Comparison of ENCODE assay signal across 13 cellular contexts in the genomic region with DNA sequence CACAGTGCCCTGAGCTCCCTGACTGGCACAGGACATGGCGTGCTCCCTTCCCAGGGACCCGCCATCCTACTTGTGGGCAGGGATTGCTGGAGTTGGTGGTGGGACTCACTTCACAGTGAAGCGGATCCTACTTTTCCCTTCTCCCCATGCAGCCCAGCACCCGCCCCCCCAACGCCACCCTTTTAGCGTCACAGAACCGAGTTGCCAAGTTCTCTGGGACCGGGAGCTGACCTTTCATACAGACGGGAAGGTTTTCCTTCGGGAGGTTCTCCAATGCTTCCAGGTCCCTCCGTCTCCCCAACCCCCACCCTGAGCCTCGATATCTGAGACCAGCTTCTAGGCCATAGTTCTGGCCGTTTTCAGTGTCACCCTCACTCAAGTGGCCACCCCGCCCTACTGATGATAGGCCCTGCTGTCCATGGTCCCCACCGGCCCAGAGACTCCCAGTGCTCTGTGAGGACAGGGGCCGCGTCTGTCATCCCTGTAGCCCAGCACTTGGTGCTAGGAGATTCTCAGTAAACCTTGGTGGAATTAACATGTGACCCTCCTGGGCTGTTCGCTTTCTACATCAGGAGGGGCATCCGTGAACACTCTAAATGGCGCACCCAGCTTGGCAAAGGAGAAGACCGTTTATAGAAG. TPM values are rescaled to one million over a fixed set of nuclear protein-coding genes. Genes with fewer than 3 reads are reported as not detected.
DNase-seq lines count a peak whose midpoint lies in the region; ATAC-seq and TF ChIP-seq lines count a peak whose summit lies in the region.
"Had no signal": no experiment of that assay in that cellular context is flagged by ENCODE, and none has a peak within 500 bp of the region (broad histone marks: within the 10 kb centered on the region; RNA-seq: fewer than 3 reads in every experiment).

No MANE protein-coding gene starts in this region.

- ATAC-seq in SK-N-SH treated with all-trans-retinoic acid at 6 μM for 48 hours (no peak), GM18868 (IDR thresholded peaks at IDR 0.05; ENCODE audit: unreplicated experiment) (no peak)

- H3F3A ChIP-seq in SK-N-SH (replicated peaks; ENCODE audit: insufficient read depth) = no peaks in the 10 kb centered on the region

- no peak for TF ChIP-seq CTCF in SK-N-SH (IDR thresholded peaks at IDR 0.05)
- no peak for TF ChIP-seq CTCF in H9 (conservative IDR thresholded peaks at IDR 0.05)
- TF ChIP-seq CTCF in nephron (IDR thresholded peaks at IDR 0.05; ENCODE audit: unreplicated experiment in 3 of 3) = no peak

- H3K27ac ChIP-seq in SK-N-SH (ENCODE audit: low read depth in 2 of 2, low read length in 1 of 2) (no peak overlapping the region; a peak in 1 of 4 replicates), H9 (ENCODE audit: insufficient read length, low read depth, low read length) (no peak overlapping the region)
- H3K27ac ChIP-seq: lower lobe of right lung had no signal

- TF ChIP-seq RAD21 in SK-N-SH (IDR thresholded peaks at IDR 0.05; ENCODE audit: low read length) = no peak

- CTCF ChIA-PET in SK-N-SH (lab: Yijun Ruan, JAX) = interaction anchor here (0.6 to 5.5 kb wide), 34 partner anchors 8 to 361 kb away, joined by 3 to 60 read pairs (median 6); no protein-coding TSS in a partner anchor

- H3K4me1 Mint-ChIP-seq in H9 (peaks cover 18 to 26% of the 10 kb centered on the region in 2 experiments), nephron (peaks cover 26% of the 10 kb centered on the region)
- peaks cover 33% of the 10 kb centered on the region for H3K4me1 Mint-ChIP-seq in activated T-helper 2 cell treated with anti-CD3 and anti-CD28 coated beads, Interferon-gamma antibody, Interleukin-2, Interleukin-4, amounts not matched to agents 10 μg/mL and 5 μg/mL and 100 μg/mL, durations not matched to agents 14 hours and 24 hours and 36 hours (ENCODE audit: low read depth)

- no peak overlapping the region for H2BK12ac ChIP-seq in H9 (ENCODE audit: insufficient read length, low read depth, low read length)

- H3K56ac ChIP-seq in H9 (ENCODE audit: insufficient read length, low read depth, low read length) = no peak overlapping the region

- no peak overlapping the region for H3K18ac ChIP-seq in H9 (ENCODE audit: insufficient read length, low read depth, low read length)

- no peak overlapping the region for H3K4ac ChIP-seq in H9 (ENCODE audit: low read depth, low read length)

- peaks cover 19% of the 10 kb centered on the region for H4K20me1 ChIP-seq in SK-N-SH (ENCODE audit: insufficient read depth)
- no peaks in the 10 kb centered on the region for H4K20me1 ChIP-seq in H9 (ENCODE audit: control insufficient read depth, insufficient read depth, insufficient read length)

- H3K27me3 Mint-ChIP-seq in H9 (ENCODE audit: low read depth) (peaks cover 41% of the 10 kb centered on the region), nephron (ENCODE audit: low read depth) (no peaks in the 10 kb centered on the region)
- H3K27me3 Mint-ChIP-seq in activated T-helper 2 cell treated with anti-CD3 and anti-CD28 coated beads, Interferon-gamma antibody, Interleukin-2, Interleukin-4, amounts not matched to agents 10 μg/mL and 5 μg/mL and 100 μg/mL, durations not matched to agents 14 hours and 24 hours and 36 hours (ENCODE audit: low read depth) = no peaks in the 10 kb centered on the region

- H3K27ac Mint-ChIP-seq in H9 = no peak overlapping the region
- H3K27ac Mint-ChIP-seq in activated T-helper 2 cell treated with anti-CD3 and anti-CD28 coated beads, Interferon-gamma antibody, Interleukin-2, Interleukin-4, amounts not matched to agents 10 μg/mL and 5 μg/mL and 100 μg/mL, durations not matched to agents 14 hours and 24 hours and 36 hours = no peak overlapping the region
- peak overlapping the region in 1 of 3 experiments; percentile 54 for H3K27ac Mint-ChIP-seq in nephron

- H3K4me1 ChIP-seq in SK-N-SH (ENCODE audit: control insufficient read depth in 1 of 2, insufficient read depth in 2 of 2, low read depth in 1 of 2, low read length in 1 of 2) (peaks cover 13 to 27% of the 10 kb centered on the region in 2 experiments; a peak in 2 of 4 replicates), H9 (ENCODE audit: insufficient read depth, low read length) (no peaks in the 10 kb centered on the region)

- peaks cover 2% of the 10 kb centered on the region; the same call in 1 of the 2 replicates for H3K79me2 ChIP-seq in SK-N-SH (ENCODE audit: insufficient read depth)
- no peaks in the 10 kb centered on the region for H3K79me2 ChIP-seq in H9 (ENCODE audit: insufficient read depth, low read length)

- 90% methylated on average over 21 of the region's 21 CpGs for WGBS in SK-N-SH (ENCODE audit: low lambda C conversion rate)
- no CpG with 5 or more reads among the region's 21 CpGs for WGBS in H9 (ENCODE audit: extremely low coverage, insufficient read length, low lambda C conversion rate)

- H3K23me2 ChIP-seq in H9 (ENCODE audit: insufficient read length, low read depth, low read length, poor library complexity, severe bottlenecking) = peaks cover 6% of the 10 kb centered on the region

- H3K4me3 ChIP-seq in SK-N-SH (ENCODE audit: low read depth in 2 of 2, low read length in 1 of 2) = no peak overlapping the region

- no peaks in the 10 kb centered on the region for H3K79me1 ChIP-seq in H9 (ENCODE audit: insufficient read depth, low read depth, low read length, poor library complexity, severe bottlenecking)

- H2AFZ ChIP-seq in SK-N-SH (ENCODE audit: low read depth) (no peak overlapping the region), H9 (ENCODE audit: low read length) (no peak overlapping the region)

- H3K36me3 Mint-ChIP-seq in H9 (ENCODE audit: insufficient read depth in 1 of 3, low read depth in 3 of 3) (no peaks in the 10 kb centered on the region; a peak in 1 of 7 replicates), nephron (ENCODE audit: low read depth) (peaks cover 7% of the 10 kb centered on the region)
- H3K36me3 Mint-ChIP-seq in activated T-helper 2 cell treated with anti-CD3 and anti-CD28 coated beads, Interferon-gamma antibody, Interleukin-2, Interleukin-4, amounts not matched to agents 10 μg/mL and 5 μg/mL and 100 μg/mL, durations not matched to agents 14 hours and 24 hours and 36 hours (ENCODE audit: low read depth) = peaks cover 6% of the 10 kb centered on the region
- H3K36me3 Mint-ChIP-seq: activated naive CD4-positive, alpha-beta T cell treated with anti-CD3 and anti-CD28 coated beads, Interleukin-2, amount 50 U/mL, for 72 hours had no signal

- H2BK120ac ChIP-seq in H9 (ENCODE audit: low read depth, low read length, poor library complexity, severe bottlenecking) = no peak overlapping the region

- no peak overlapping the region for H3T11ph ChIP-seq in H9 (ENCODE audit: low read length)

- H4K5ac ChIP-seq in H9 (ENCODE audit: insufficient read length, low read depth, low read length) = no peak overlapping the region

- H2AK5ac ChIP-seq in H9 (ENCODE audit: insufficient read length, low read length) = no peak overlapping the region

- H3K9ac ChIP-seq in SK-N-SH = no peak overlapping the region
- no peak overlapping the region for H3K9ac ChIP-seq in H9 (ENCODE audit: extremely low read depth, insufficient read length, low read length)

- intact Hi-C loops in activated T-helper 2 cell treated with anti-CD3 and anti-CD28 coated beads, Interferon-gamma antibody, Interleukin-2, Interleukin-4, amounts not matched to agents 10 μg/mL and 5 μg/mL and 100 μg/mL, durations not matched to agents 14 hours and 24 hours and 36 hours (cut with micrococcal nuclease) = loop anchor here (2.0 kb wide), 3 partner anchors 21 to 179 kb away; no protein-coding TSS in a partner anchor

- no peaks in the 10 kb centered on the region for H3K27me3 ChIP-seq in SK-N-SH (ENCODE audit: insufficient read depth)
- H3K27me3 ChIP-seq in H9 (ENCODE audit: insufficient read depth, low read length) = no peaks in the 10 kb centered on the region; the same call in 1 of the 2 replicates

- no peak for TF ChIP-seq EP300 in SK-N-SH (IDR thresholded peaks at IDR 0.05; ENCODE audit: borderline replicate concordance in 1 of 2, low read depth in 1 of 2, low read length in 1 of 2)

- H3K4me2 ChIP-seq in SK-N-SH (no peak overlapping the region), H9 (ENCODE audit: insufficient read depth, insufficient read length, low read length) (no peak overlapping the region)

- H4K91ac ChIP-seq in H9 (ENCODE audit: insufficient read length, low read depth, low read length) = no peak overlapping the region

- H3K4me3 Mint-ChIP-seq in H9 (peak overlapping the region; percentile 62 to 82), nephron (peak overlapping the region; percentile 80 to 83 (median 82))
- peak overlapping the region; percentile 83 for H3K4me3 Mint-ChIP-seq in activated T-helper 2 cell treated with anti-CD3 and anti-CD28 coated beads, Interferon-gamma antibody, Interleukin-2, Interleukin-4, amounts not matched to agents 10 μg/mL and 5 μg/mL and 100 μg/mL, durations not matched to agents 14 hours and 24 hours and 36 hours (ENCODE audit: low read depth)

- H2BK15ac ChIP-seq in H9 (ENCODE audit: low read depth, low read length) = no peak overlapping the region

- DNase-seq in SK-N-SH = peak; percentile 30
- DNase-seq in H9 = no peak
- no peak for DNase-seq in activated T-helper 2 cell treated with anti-CD3 and anti-CD28 coated beads, Interferon-gamma antibody, Interleukin-2, Interleukin-4, amounts not matched to agents 10 μg/mL and 5 μg/mL and 100 μg/mL, durations not matched to agents 14 hours and 24 hours and 36 hours (ENCODE audit: low spot score)
- no peak for DNase-seq in NCI-H2107 (lab: John Stamatoyannopoulos, UW)
- DNase-seq in iPS-NIHi7 (ENCODE audit: extremely low spot score) = no peak
- DNase-seq: 8988T; activated CD4-positive, alpha-beta T cell treated with anti-CD3 and anti-CD28 coated beads for 4 hours; lower lobe of right lung; stimulated activated CD4-positive, alpha-beta T cell treated with anti-CD3 and anti-CD28 coated beads, Interleukin-12 subunit alpha, Interleukin-12 subunit beta, amount 100 ng/mL, for 4 hours had no signal

- no peak overlapping the region for H4K8ac ChIP-seq in H9 (replicated peaks; ENCODE audit: insufficient read length, low read depth, low read length)

- no peaks in the 10 kb centered on the region for H3K9me3 ChIP-seq in SK-N-SH
- no peaks in the 10 kb centered on the region for H3K9me3 ChIP-seq in H9 (ENCODE audit: control insufficient read depth, low read depth, low read length)
- H3K9me3 ChIP-seq: lower lobe of right lung had no signal

- H3K36me3 ChIP-seq in SK-N-SH (replicated peaks in 1 of 2; ENCODE audit: control insufficient read depth in 1 of 2, insufficient read depth in 2 of 2, low read length in 1 of 2) = no peaks in the 10 kb centered on the region
- H3K36me3 ChIP-seq: lower lobe of right lung had no signal

- POLR2A ChIA-PET in SK-N-SH (lab: Yijun Ruan, JAX) = interaction anchor here (1.3 to 1.4 kb wide), 2 partner anchors 32 to 48 kb away, joined by 3 read pairs; no protein-coding TSS in a partner anchor

- no peak overlapping the region for H2BK5ac ChIP-seq in H9 (ENCODE audit: insufficient read length, low read length)

- no peak overlapping the region for H3K23ac ChIP-seq in H9 (ENCODE audit: insufficient read length, low read depth, low read length)

- H3K9me3 Mint-ChIP-seq in H9 (no peaks in the 10 kb centered on the region), nephron (no peaks in the 10 kb centered on the region)
- H3K9me3 Mint-ChIP-seq in activated T-helper 2 cell treated with anti-CD3 and anti-CD28 coated beads, Interferon-gamma antibody, Interleukin-2, Interleukin-4, amounts not matched to agents 10 μg/mL and 5 μg/mL and 100 μg/mL, durations not matched to agents 14 hours and 24 hours and 36 hours = no peaks in the 10 kb centered on the region
- H3K9me3 Mint-ChIP-seq: activated naive CD4-positive, alpha-beta T cell treated with anti-CD3 and anti-CD28 coated beads, Interleukin-2, amount 50 U/mL, for 72 hours had no signal

- no peaks in the 10 kb centered on the region for H3K9me2 ChIP-seq in SK-N-SH

- H2BK20ac ChIP-seq in H9 (ENCODE audit: low read depth, low read length, poor library complexity, severe bottlenecking) = no peak overlapping the region

- H3K14ac ChIP-seq in H9 (ENCODE audit: insufficient read depth, low read length) = no peak overlapping the region

RNA-seq across cellular contexts. Expression of a gene that starts 1.6 kb away (rescaled TPM):
- 5.5 and 5.6 TPM in 2 replicates for polyA plus RNA-seq in SK-N-SH (2012; rRNA removed)
- 2.3 and 2.6 TPM in 2 replicates for polyA plus RNA-seq in SK-N-SH (2012; cell fraction: cytosol; rRNA removed)
- polyA plus RNA-seq in SK-N-SH (2012; cell fraction: nucleus; rRNA removed) = 18.6 and 20.2 TPM in 2 replicates
- total RNA-seq in H9 (2021) = 207 and 215 TPM in 2 replicates
- 86.8 and 91.3 TPM in 2 replicates for total RNA-seq in activated T-helper 2 cell treated with anti-CD3 and anti-CD28 coated beads, Interferon-gamma antibody, Interleukin-2, Interleukin-4, amounts not matched to agents 10 μg/mL and 5 μg/mL and 100 μg/mL, durations not matched to agents 14 hours and 24 hours and 36 hours
